12 cellular contexts compared by ENCODE assay signal in the genomic region with DNA sequence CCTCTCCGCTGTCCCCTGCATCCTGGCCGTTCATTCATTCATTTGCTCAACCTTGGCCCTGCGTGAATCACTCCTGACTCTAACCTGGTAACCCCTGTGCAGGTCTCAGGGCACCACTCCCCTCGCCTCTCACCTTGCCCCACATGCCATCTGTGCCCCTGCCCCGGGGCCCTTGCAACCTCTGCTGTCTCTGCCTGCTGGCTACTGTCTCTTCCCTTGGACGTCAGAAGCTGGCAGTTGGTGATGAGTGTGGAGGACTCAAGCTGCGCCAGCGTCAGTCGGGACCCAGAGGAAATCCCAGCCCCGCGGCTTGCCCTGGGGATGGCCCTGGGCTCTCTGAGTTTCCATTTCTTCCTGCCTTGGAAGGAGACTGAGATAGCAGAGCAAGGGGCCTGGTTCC.
"Had no signal": no experiment of that assay in that cellular context is flagged by ENCODE, and none has a peak within 500 bp of the region (broad histone marks: within the 10 kb centered on the region; RNA-seq: fewer than 3 reads in every experiment).

No MANE protein-coding gene starts in this region.

- H3K4me3 ChIP-seq: colonic mucosa, left lung, tibial artery, vagina had no signal

- H3K36me3 Mint-ChIP-seq: naive thymus-derived CD8-positive, alpha-beta T cell; stimulated activated memory B cell treated with anti-CD40 and anti-IgM and Interleukin-4, amounts not matched to agents 10 μg/mL and 1 μg/mL and 100 μg/mL, for 72 hours had no signal

- H3K4me1 Mint-ChIP-seq: activated naive CD8-positive, alpha-beta T cell treated with anti-CD3 and anti-CD28 coated beads, Interleukin-2, amount 50 U/mL, for 24 hours; stimulated activated memory B cell treated with anti-CD40 and anti-IgM and Interleukin-4, amounts not matched to agents 10 μg/mL and 1 μg/mL and 100 μg/mL, for 72 hours had no signal

- H3K4me3 Mint-ChIP-seq: activated naive CD8-positive, alpha-beta T cell treated with anti-CD3 and anti-CD28 coated beads, Interleukin-2, amount 50 U/mL, for 24 hours; naive thymus-derived CD8-positive, alpha-beta T cell; stimulated activated memory B cell treated with anti-CD40 and anti-IgM and Interleukin-4, amounts not matched to agents 10 μg/mL and 1 μg/mL and 100 μg/mL, for 72 hours; T-helper 1 cell treated with Interleukin-12 subunit alpha and Interleukin-12 subunit beta and Interleukin-4 antibody, amounts not matched to agents 30 μg/mL and 1 μg/mL, for 36 hours had no signal

- ATAC-seq: activated naive CD8-positive, alpha-beta T cell treated with anti-CD3 and anti-CD28 coated beads, Interleukin-2, amount 50 U/mL, for 24 hours; left lung; naive thymus-derived CD8-positive, alpha-beta T cell; stimulated activated memory B cell treated with anti-CD40 and anti-IgM and Interleukin-4, amounts not matched to agents 10 μg/mL and 1 μg/mL and 100 μg/mL, for 72 hours had no signal

- H3K4me1 ChIP-seq: colonic mucosa, left lung, vagina had no signal

- H3K36me3 ChIP-seq: colonic mucosa, left lung, tibial artery, vagina had no signal

- H3K27ac Mint-ChIP-seq: activated naive CD8-positive, alpha-beta T cell treated with anti-CD3 and anti-CD28 coated beads, Interleukin-2, amount 50 U/mL, for 24 hours; naive thymus-derived CD8-positive, alpha-beta T cell; stimulated activated memory B cell treated with anti-CD40 and anti-IgM and Interleukin-4, amounts not matched to agents 10 μg/mL and 1 μg/mL and 100 μg/mL, for 72 hours; T-helper 1 cell treated with Interleukin-12 subunit alpha and Interleukin-12 subunit beta and Interleukin-4 antibody, amounts not matched to agents 30 μg/mL and 1 μg/mL, for 36 hours had no signal

- H3K27ac ChIP-seq: colonic mucosa, left lung, tibial artery had no signal

- H3K9me3 Mint-ChIP-seq: activated naive CD8-positive, alpha-beta T cell treated with anti-CD3 and anti-CD28 coated beads, Interleukin-2, amount 50 U/mL, for 24 hours; stimulated activated memory B cell treated with anti-CD40 and anti-IgM and Interleukin-4, amounts not matched to agents 10 μg/mL and 1 μg/mL and 100 μg/mL, for 72 hours; T-helper 1 cell treated with Interleukin-12 subunit alpha and Interleukin-12 subunit beta and Interleukin-4 antibody, amounts not matched to agents 30 μg/mL and 1 μg/mL, for 36 hours had no signal

- DNase-seq: activated naive CD4-positive, alpha-beta T cell treated with Interleukin-2 at 50 U/mL for 16 hours; activated naive CD8-positive, alpha-beta T cell treated with anti-CD3 and anti-CD28 coated beads, Interleukin-2, amount 50 U/mL, for 24 hours; activated T-cell treated with anti-CD3 and anti-CD28 coated beads for 4 hours; colonic mucosa; mesenchymal stem cell; occipital lobe; tibial artery had no signal

- H3K9me3 ChIP-seq: colonic mucosa, left lung, tibial artery, vagina had no signal

- H3K27me3 ChIP-seq: colonic mucosa, vagina had no signal
